20 cellular contexts compared by ENCODE assay signal in genomic region chr22:29418704-29419103, GRCh38. TPM values are rescaled to one million over a fixed set of nuclear protein-coding genes. Genes with fewer than 3 reads are reported as not detected.
"Had no signal": no experiment of that assay in that cellular context is flagged by ENCODE, and none has a peak within 500 bp of the region (broad histone marks: within the 10 kb centered on the region; RNA-seq: fewer than 3 reads in every experiment).

No MANE protein-coding gene starts in this region.

RNA-seq across cellular contexts. Expression of gene RFPL1, which starts 19.7 kb away (rescaled TPM):
- total RNA-seq: activated B cell treated with CpG ODN at 0.5 μM for 24 hours; activated CD4-positive, alpha-beta memory T cell treated with anti-CD3 and anti-CD28 coated beads for 36 hours; activated CD4-positive, alpha-beta T cell treated with anti-CD3 and anti-CD28 coated beads, Interleukin-2, amount 10 ng/mL, durations not matched to agents 24 days and 14 days; activated CD8-positive, alpha-beta memory T cell treated with anti-CD3 and anti-CD28 coated beads for 36 hours; activated CD8-positive, alpha-beta T cell treated with anti-CD3 and anti-CD28 coated beads for 36 hours; activated naive CD4-positive, alpha-beta T cell treated with anti-CD3 and anti-CD28 coated beads for 36 hours; activated naive CD4-positive, alpha-beta T cell treated with anti-CD3 and anti-CD28 coated beads, Interleukin-2, amount 50 U/mL, for 72 hours; activated naive CD8-positive, alpha-beta T cell treated with anti-CD3 and anti-CD28 coated beads for 36 hours; activated T-cell treated with anti-CD3 and anti-CD28 coated beads, Interleukin-2, amount 50 U/mL, for 4 hours; activated T-cell treated with anti-CD3 and anti-CD28 coated beads, Interleukin-2, amount 50 U/mL, for 72 hours; activated T-helper 1 cell treated with anti-CD3 and anti-CD28 coated beads, Interleukin-12 subunit alpha, Interleukin-12 subunit beta, Interleukin-2, Interleukin-4 antibody, amounts not matched to agents 30 ng/mL and 10 ng/mL and 1 ng/mL, durations not matched to agents 14 hours and 24 hours and 36 hours; activated T-helper 17 cell treated with anti-CD3 and anti-CD28 coated beads, Interleukin-2, amount 50 U/mL, for 72 hours; adrenal gland; aorta; astrocyte; bronchial epithelial cell; cardiac muscle cell; chondrocyte; T-helper 1 cell treated with Interleukin-12 subunit alpha and Interleukin-12 subunit beta and Interleukin-4 antibody, amounts not matched to agents 30 ng/mL and 1 ng/mL, for 36 hours; T-helper 17 cell had no signal
